ENCODE assay signal across 8 cellular contexts in the genomic region with DNA sequence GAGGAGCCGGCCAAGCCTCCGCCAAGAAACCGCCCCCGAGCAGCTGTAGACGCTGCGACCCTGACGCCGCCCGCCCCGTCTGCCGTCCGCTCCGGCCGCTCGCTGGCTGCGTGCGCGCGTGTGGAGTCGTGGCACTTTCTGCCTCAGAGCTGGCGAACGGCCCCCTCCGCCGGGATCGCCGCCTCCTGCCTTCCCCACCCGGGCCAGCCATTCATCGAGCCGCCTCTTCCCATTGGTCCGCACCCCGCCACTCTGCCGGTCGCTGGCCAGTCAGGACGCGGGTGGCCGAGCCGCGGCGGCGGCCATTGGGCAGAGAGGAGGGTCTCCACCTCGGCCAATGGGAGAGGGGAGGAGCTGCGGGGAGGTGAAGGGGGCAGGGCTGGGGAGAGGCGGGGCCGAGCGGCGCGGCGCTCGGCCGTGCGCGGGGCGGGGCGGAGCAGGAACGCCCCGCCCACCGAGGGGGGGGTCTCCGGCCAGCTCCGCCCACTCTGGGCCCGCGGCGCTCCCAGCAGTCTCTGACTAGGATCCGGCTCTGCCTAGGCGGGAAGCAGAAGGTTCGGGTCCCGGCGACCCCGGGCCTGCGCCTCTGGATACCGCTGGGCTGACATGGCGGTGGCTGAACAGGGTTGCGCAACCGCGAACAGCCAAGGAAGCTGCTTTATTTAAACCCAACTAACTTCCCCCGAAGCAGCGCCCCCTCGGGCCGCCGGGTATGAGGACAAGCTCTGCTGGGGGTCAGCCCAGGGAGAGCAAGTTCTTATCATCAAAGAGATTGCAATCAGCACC. TPM values are rescaled to one million over a fixed set of nuclear protein-coding genes. Genes with fewer than 3 reads are reported as not detected.
DNase-seq lines count a peak whose midpoint lies in the region; ATAC-seq and TF ChIP-seq lines count a peak whose summit lies in the region.

A gene with protein sequence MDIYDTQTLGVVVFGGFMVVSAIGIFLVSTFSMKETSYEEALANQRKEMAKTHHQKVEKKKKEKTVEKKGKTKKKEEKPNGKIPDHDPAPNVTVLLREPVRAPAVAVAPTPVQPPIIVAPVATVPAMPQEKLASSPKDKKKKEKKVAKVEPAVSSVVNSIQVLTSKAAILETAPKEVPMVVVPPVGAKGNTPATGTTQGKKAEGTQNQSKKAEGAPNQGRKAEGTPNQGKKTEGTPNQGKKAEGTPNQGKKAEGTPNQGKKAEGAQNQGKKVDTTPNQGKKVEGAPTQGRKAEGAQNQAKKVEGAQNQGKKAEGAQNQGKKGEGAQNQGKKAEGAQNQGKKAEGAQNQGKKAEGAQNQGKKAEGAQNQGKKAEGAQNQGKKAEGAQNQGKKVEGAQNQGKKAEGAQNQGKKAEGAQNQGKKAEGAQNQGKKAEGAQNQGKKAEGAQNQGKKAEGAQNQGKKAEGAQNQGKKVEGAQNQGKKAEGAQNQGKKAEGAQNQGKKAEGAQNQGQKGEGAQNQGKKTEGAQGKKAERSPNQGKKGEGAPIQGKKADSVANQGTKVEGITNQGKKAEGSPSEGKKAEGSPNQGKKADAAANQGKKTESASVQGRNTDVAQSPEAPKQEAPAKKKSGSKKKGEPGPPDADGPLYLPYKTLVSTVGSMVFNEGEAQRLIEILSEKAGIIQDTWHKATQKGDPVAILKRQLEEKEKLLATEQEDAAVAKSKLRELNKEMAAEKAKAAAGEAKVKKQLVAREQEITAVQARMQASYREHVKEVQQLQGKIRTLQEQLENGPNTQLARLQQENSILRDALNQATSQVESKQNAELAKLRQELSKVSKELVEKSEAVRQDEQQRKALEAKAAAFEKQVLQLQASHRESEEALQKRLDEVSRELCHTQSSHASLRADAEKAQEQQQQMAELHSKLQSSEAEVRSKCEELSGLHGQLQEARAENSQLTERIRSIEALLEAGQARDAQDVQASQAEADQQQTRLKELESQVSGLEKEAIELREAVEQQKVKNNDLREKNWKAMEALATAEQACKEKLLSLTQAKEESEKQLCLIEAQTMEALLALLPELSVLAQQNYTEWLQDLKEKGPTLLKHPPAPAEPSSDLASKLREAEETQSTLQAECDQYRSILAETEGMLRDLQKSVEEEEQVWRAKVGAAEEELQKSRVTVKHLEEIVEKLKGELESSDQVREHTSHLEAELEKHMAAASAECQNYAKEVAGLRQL (N-terminal part only) (minus strand): TSS at position 140 of the 786 bp plus-strand sequence. CDS start 21,735 bp downstream, outside the sequence.

- H3K9me3 ChIP-seq in DOHH2 (ENCODE audit: control insufficient read depth, insufficient read depth, low read length): no peaks in the 10 kb centered on the region
- H3K9me3 ChIP-seq in KOPT-K1 (ENCODE audit: insufficient read depth, low read length, poor library complexity, severe bottlenecking): peaks cover 7% of the 10 kb centered on the region
- H3K9me3 ChIP-seq in Peyer's patch: no peaks in the 10 kb centered on the region
- no peaks in the 10 kb centered on the region for H3K9me3 ChIP-seq in esophagus muscularis mucosa

- H3K36me3 ChIP-seq in DOHH2 (ENCODE audit: control insufficient read depth, low read length): peaks cover 20% of the 10 kb centered on the region
- H3K36me3 ChIP-seq in KOPT-K1 (ENCODE audit: insufficient read depth, low read length): no peaks in the 10 kb centered on the region
- H3K36me3 ChIP-seq in Peyer's patch: peaks cover 0 to 19% (median 0%) of the 10 kb centered on the region in 3 donors
- H3K36me3 ChIP-seq in esophagus muscularis mucosa: peaks cover 0 to 15% (median 1%) of the 10 kb centered on the region in 4 donors

- H3K27me3 ChIP-seq in DOHH2 (ENCODE audit: control insufficient read depth, low read length) (peaks cover 28% of the 10 kb centered on the region), Peyer's patch (no peaks in the 10 kb centered on the region), esophagus muscularis mucosa (no peaks in the 10 kb centered on the region)

- H3K36me3 Mint-ChIP-seq in activated T-cell treated with anti-CD3 and anti-CD28 coated beads, Interleukin-2, amount 50 U/mL, for 72 hours (ENCODE audit: insufficient read depth in 2 of 2): peaks cover 2% of the 10 kb centered on the region in 2 donors

- 1% methylated on average over 8 of the region's 79 CpGs for WGBS in esophagus muscularis mucosa

- H3K27ac ChIP-seq in DOHH2 (ENCODE audit: low read depth, low read length) (peak within 1 kb of the TSS; percentile 10; the same call in 1 of the 2 replicates), KOPT-K1 (ENCODE audit: low read depth, low read length, poor library complexity, severe bottlenecking) (peak within 1 kb of the TSS; percentile 52), Peyer's patch (peak within 1 kb of the TSS; percentile 91 to 99 (median 94)), esophagus muscularis mucosa (replicated peaks in 1 of 4) (peak within 1 kb of the TSS; percentile 87 to 96 (median 96))

- no peaks in the 10 kb centered on the region for H3K9me2 ChIP-seq in DOHH2 (replicated peaks; ENCODE audit: control insufficient read depth, low read length)

- peaks cover 8% of the 10 kb centered on the region for H4K20me1 ChIP-seq in DOHH2 (ENCODE audit: control insufficient read depth, insufficient read depth, low read depth, low read length)

- DNase-seq in Peyer's patch: peak; percentile 96 to 99 (median 99)
- peak; percentile 97 to 98 for DNase-seq in activated T-cell treated with anti-CD3 and anti-CD28 coated beads, Interleukin-2, amount 50 U/mL, for 72 hours
- peak; percentile 99 for DNase-seq in esophagus muscularis mucosa (ENCODE audit: extremely low spot score)
- DNase-seq in myocyte (ENCODE audit: low read depth): peak; percentile 98
- DNase-seq in stimulated activated CD8-positive, alpha-beta memory T cell treated with anti-CD3 and anti-CD28 coated beads, Interleukin-7, amount 100 ng/mL, for 48 hours (ENCODE audit: extremely low read depth in 1 of 2, low read depth in 1 of 2): peak; percentile 95 to 97

- H3K4me1 ChIP-seq in DOHH2 (ENCODE audit: control insufficient read depth, low read length) (peaks cover 20% of the 10 kb centered on the region), Peyer's patch (peaks cover 0 to 26% (median 2%) of the 10 kb centered on the region in 4 donors), esophagus muscularis mucosa (peaks cover 8 to 31% (median 26%) of the 10 kb centered on the region in 4 donors)

- no peaks in the 10 kb centered on the region for H3F3A ChIP-seq in DOHH2 (ENCODE audit: control insufficient read depth, insufficient read depth)

- intact Hi-C loops in esophagus muscularis mucosa (cut with DNase I): loop anchor here (10.0 kb wide), 1 partner anchor 123 kb away; no protein-coding TSS in a partner anchor

- H3K4me1 Mint-ChIP-seq in activated T-cell treated with anti-CD3 and anti-CD28 coated beads, Interleukin-2, amount 50 U/mL, for 72 hours (ENCODE audit: low read depth): peaks cover 15% of the 10 kb centered on the region

- H3K4me2 ChIP-seq in DOHH2 (ENCODE audit: low read length): peak within 1 kb of the TSS; percentile 70

- peaks cover 25% of the 10 kb centered on the region for H3K79me2 ChIP-seq in DOHH2 (ENCODE audit: control insufficient read depth, low read length)

- ATAC-seq in GM21786 (IDR thresholded peaks at IDR 0.05; ENCODE audit: unreplicated experiment): peak; percentile 84
- ATAC-seq in activated T-cell treated with anti-CD3 and anti-CD28 coated beads, Interleukin-2, amount 50 U/mL, for 72 hours (replicated peaks in 1 of 2): peak; percentile 93 to 94

- H3K27me3 Mint-ChIP-seq in activated T-cell treated with anti-CD3 and anti-CD28 coated beads, Interleukin-2, amount 50 U/mL, for 72 hours (ENCODE audit: low read depth): peaks cover 39% of the 10 kb centered on the region

- TF ChIP-seq POLR2A in Peyer's patch (IDR thresholded peaks at IDR 0.05): peak; percentile 97 to 98
- peak; percentile 67 for TF ChIP-seq POLR2A in esophagus muscularis mucosa (IDR thresholded peaks at IDR 0.05; ENCODE audit: low read depth)

- TF ChIP-seq EP300 in esophagus muscularis mucosa (IDR thresholded peaks at IDR 0.05): no peak

- peak within 1 kb of the TSS; percentile 72 to 88 for H3K4me3 Mint-ChIP-seq in activated T-cell treated with anti-CD3 and anti-CD28 coated beads, Interleukin-2, amount 50 U/mL, for 72 hours

- H3K4me3 ChIP-seq in DOHH2 (ENCODE audit: low read length) (peak within 1 kb of the TSS; percentile 77), Peyer's patch (peak within 1 kb of the TSS; percentile 67 to 99 (median 95)), esophagus muscularis mucosa (peak within 1 kb of the TSS; percentile 79 to 94 (median 86))

- peak; percentile 98 for TF ChIP-seq CTCF in DOHH2 (IDR thresholded peaks at IDR 0.05; ENCODE audit: low read depth, low read length, poor library complexity, severe bottlenecking)
- TF ChIP-seq CTCF in Peyer's patch (IDR thresholded peaks at IDR 0.05): peak; percentile 68 to 83 (median 75)
- peak; percentile 41 to 71 (median 54) for TF ChIP-seq CTCF in esophagus muscularis mucosa (IDR thresholded peaks at IDR 0.05)

- H3K9me3 Mint-ChIP-seq in activated T-cell treated with anti-CD3 and anti-CD28 coated beads, Interleukin-2, amount 50 U/mL, for 72 hours: no peaks in the 10 kb centered on the region

- peak within 1 kb of the TSS; percentile 59 for H3K27ac Mint-ChIP-seq in activated T-cell treated with anti-CD3 and anti-CD28 coated beads, Interleukin-2, amount 50 U/mL, for 72 hours

RNA-seq across cellular contexts. Expression of the gene that starts here (rescaled TPM):
- total RNA-seq in Peyer's patch: 100 to 1,000 TPM; 169 to 328 (median 249) TPM
- 10 to 100 TPM; 17.1 to 25.7 TPM for total RNA-seq in activated T-cell treated with anti-CD3 and anti-CD28 coated beads, Interleukin-2, amount 50 U/mL, for 72 hours
- total RNA-seq in esophagus muscularis mucosa: 10 to 100 TPM; 61.5 to 86.6 (median 65.4) TPM
- total RNA-seq in myocyte: 77.4 and 86.8 TPM in 2 replicates
- polyA plus RNA-seq in myocyte (2012): 135 TPM

Comparison
In these comparisons a context has a peak if more than half of its experiments do, and no peak if none do; other contexts are left out.
1. Peak in every context shown above with its lines: DNase-seq, ATAC-seq, H3K4me3 ChIP-seq and H3K27ac ChIP-seq.
2. H3K27ac ChIP-seq: peak in every context shown above with its lines; median percentile 96 in esophagus muscularis mucosa; 94 in Peyer's patch; 52 in KOPT-K1; 10 in DOHH2.